In genomic region chr3:48899298-48899697, GRCh38 we compare ENCODE assay signal across 8 cellular contexts. TPM values are rescaled to one million over a fixed set of nuclear protein-coding genes. Genes with fewer than 3 reads are reported as not detected.
DNase-seq lines count a peak whose midpoint lies in the region; ATAC-seq and TF ChIP-seq lines count a peak whose summit lies in the region.

No MANE protein-coding gene starts in this region.

- H3K4me3 ChIP-seq in NB4 (ENCODE audit: low read depth, low read length) (peak overlapping the region; percentile 42), osteoblast (ENCODE audit: insufficient read depth, low read length) (peak overlapping the region; percentile 97)

- intact Hi-C loops in Calu3 (cut with micrococcal nuclease; ENCODE audit: unreplicated experiment) (no loop called here), posterior cingulate gyrus (cut with DNase I) (no loop called here)

- H3K4me2 ChIP-seq in osteoblast (ENCODE audit: insufficient read depth, low read length) = peak overlapping the region; percentile 92

- no peaks in the 10 kb centered on the region for H3K27me3 Mint-ChIP-seq in Calu3 (ENCODE audit: unreplicated experiment)
- H3K27me3 Mint-ChIP-seq in central memory CD8-positive, alpha-beta T cell = no peaks in the 10 kb centered on the region

- TF ChIP-seq CTCF in Calu3 (IDR thresholded peaks at IDR 0.05; ENCODE audit: unreplicated experiment) (no peak), NB4 (IDR thresholded peaks at IDR 0.05; ENCODE audit: low read depth, low read length) (no peak), osteoblast (IDR thresholded peaks at IDR 0.05; ENCODE audit: extremely low read depth, low read depth, low read length) (no peak)

- H4K20me1 ChIP-seq in osteoblast (ENCODE audit: insufficient read depth, low read length) = no peaks in the 10 kb centered on the region

- BruUV-seq in Calu3 (replicated peaks; lab: Mats Ljungman, UMichigan) = no TSS peak

- no peaks in the 10 kb centered on the region for H3K79me2 ChIP-seq in osteoblast (ENCODE audit: insufficient read depth, low read length)

- no peak overlapping the region for H3K27ac ChIP-seq in osteoblast (ENCODE audit: low read depth, low read length)

- H3K9me3 ChIP-seq in osteoblast (ENCODE audit: low read depth, low read length) = no peaks in the 10 kb centered on the region

- no peaks in the 10 kb centered on the region for H3K27me3 ChIP-seq in osteoblast (ENCODE audit: insufficient read depth, low read length)

- peaks cover 17% of the 10 kb centered on the region for H3K4me1 ChIP-seq in osteoblast (ENCODE audit: insufficient read depth, low read length)

- H3K36me3 Mint-ChIP-seq in Calu3 (ENCODE audit: insufficient read depth, unreplicated experiment) = peaks cover 19% of the 10 kb centered on the region
- peaks cover 15% of the 10 kb centered on the region for H3K36me3 Mint-ChIP-seq in central memory CD8-positive, alpha-beta T cell (ENCODE audit: insufficient read depth)

- DNase-seq in Calu3 (no peak), NB4 (ENCODE audit: low read depth) (peak; percentile 55), osteoblast (ENCODE audit: insufficient read length, low spot score, missing footprints) (no peak), GOT3 (lab: John Stamatoyannopoulos, UW) (no peak), posterior cingulate gyrus (no peak), C1 segment of cervical spinal cord (lab: John Stamatoyannopoulos, UW) (no peak)
- DNase-seq in central memory CD8-positive, alpha-beta T cell (ENCODE audit: low spot score in 2 of 2) = peak in 1 of 2 donors; percentile 27

- ATAC-seq in central memory CD8-positive, alpha-beta T cell (replicated peaks; ENCODE audit: extremely low read depth, poor library complexity, severe bottlenecking) = peak; percentile 67
- no peak for ATAC-seq in GM21723 (IDR thresholded peaks at IDR 0.05; ENCODE audit: unreplicated experiment)

- peak overlapping the region; percentile 0 for H3K27ac Mint-ChIP-seq in Calu3 (ENCODE audit: unreplicated experiment)
- peak overlapping the region; percentile 65 for H3K27ac Mint-ChIP-seq in central memory CD8-positive, alpha-beta T cell (ENCODE audit: low read depth)

- H3K9me3 Mint-ChIP-seq in Calu3 (ENCODE audit: low read depth, unreplicated experiment) = no peaks in the 10 kb centered on the region
- H3K9me3 Mint-ChIP-seq in central memory CD8-positive, alpha-beta T cell = no peaks in the 10 kb centered on the region

- no peak for TF ChIP-seq POLR2A in NB4 (IDR thresholded peaks at IDR 0.05; ENCODE audit: extremely low read depth, insufficient read length)

- H3K4me1 Mint-ChIP-seq in Calu3 (ENCODE audit: low read depth, unreplicated experiment) = peaks cover 18% of the 10 kb centered on the region
- H3K4me1 Mint-ChIP-seq in central memory CD8-positive, alpha-beta T cell = peaks cover 35% of the 10 kb centered on the region

- CTCF ChIA-PET in Calu3 (lab: Charles Lee) = interaction anchor here (0.6 kb wide), 1 partner anchor 11 kb away, joined by 4 read pairs; no protein-coding TSS in a partner anchor

- H2AFZ ChIP-seq in osteoblast (ENCODE audit: low read length) = peak overlapping the region; percentile 66

- H3K36me3 ChIP-seq in osteoblast (ENCODE audit: insufficient read depth, low read length) = no peaks in the 10 kb centered on the region

- peak overlapping the region; percentile 90 for H3K4me3 Mint-ChIP-seq in Calu3 (ENCODE audit: low read depth, unreplicated experiment)
- H3K4me3 Mint-ChIP-seq in central memory CD8-positive, alpha-beta T cell = peak overlapping the region; percentile 91

RNA-seq across cellular contexts. Expression of gene SLC25A20, which starts 0.6 kb away (rescaled TPM):
- total RNA-seq in Calu3 (2022) (7.9 and 11.4 TPM in 2 replicates), osteoblast (11.2 and 11.9 TPM in 2 replicates)

RNA-seq across cellular contexts. Expression of gene ARIH2, which starts 19.3 kb away (rescaled TPM):
- total RNA-seq in Calu3 (2022) (98.4 and 109 TPM in 2 replicates), osteoblast (69.1 and 82.5 TPM in 2 replicates)

RNA-seq across cellular contexts. Expression of gene PRKAR2A, which starts 51.6 kb away (rescaled TPM):
- total RNA-seq in Calu3 (2022) = 39.0 and 48.0 TPM in 2 replicates
- 43.6 and 47.4 TPM in 2 replicates for total RNA-seq in osteoblast
